ENCODE assay signal across 18 cellular contexts in genomic region chr9:110999379-110999778, GRCh38. TPM values are rescaled to one million over a fixed set of nuclear protein-coding genes. Genes with fewer than 3 reads are reported as not detected.
"Had no signal": no experiment of that assay in that cellular context is flagged by ENCODE, and none has a peak within 500 bp of the region (broad histone marks: within the 10 kb centered on the region; RNA-seq: fewer than 3 reads in every experiment).

No MANE protein-coding gene starts in this region.

- H3K4me3 ChIP-seq: adrenal gland, body of pancreas, right lobe of liver had no signal

- H3K9me3 ChIP-seq: adrenal gland, body of pancreas, right lobe of liver had no signal

- H3K27ac Mint-ChIP-seq: activated B cell treated with CpG ODN at 0.5 μM for 24 hours; activated CD4-positive, alpha-beta T cell treated with anti-CD3 and anti-CD28 coated beads, Interleukin-2, amount 10 ng/mL, durations not matched to agents 7 days and 5 days; activated T-helper 2 cell treated with anti-CD3 and anti-CD28 coated beads, Interferon-gamma antibody, Interleukin-2, Interleukin-4, amounts not matched to agents 10 μg/mL and 5 μg/mL and 100 μg/mL, durations not matched to agents 14 hours and 24 hours and 36 hours; endodermal cell; memory B cell; stimulated activated naive B cell treated with anti-CD40 and anti-IgM and Interleukin-4, amounts not matched to agents 10 μg/mL and 1 μg/mL and 100 μg/mL, for 72 hours had no signal

- H3K27me3 ChIP-seq: adrenal gland, body of pancreas, right lobe of liver had no signal

- H3K27me3 Mint-ChIP-seq: activated B cell treated with CpG ODN at 0.5 μM for 24 hours; activated CD4-positive, alpha-beta T cell treated with anti-CD3 and anti-CD28 coated beads, Interleukin-2, amount 10 ng/mL, durations not matched to agents 7 days and 5 days; memory B cell; stimulated activated naive B cell treated with anti-CD40 and anti-IgM and Interleukin-4, amounts not matched to agents 10 μg/mL and 1 μg/mL and 100 μg/mL, for 72 hours had no signal

- H3K36me3 Mint-ChIP-seq: memory B cell; stimulated activated naive B cell treated with anti-CD40 and anti-IgM and Interleukin-4, amounts not matched to agents 10 μg/mL and 1 μg/mL and 100 μg/mL, for 72 hours had no signal

- DNase-seq: activated B cell treated with CpG ODN at 0.5 μM for 24 hours; activated CD4-positive, alpha-beta T cell treated with anti-CD3 and anti-CD28 coated beads, Interleukin-2, amount 10 ng/mL, durations not matched to agents 7 days and 5 days; activated CD8-positive, alpha-beta memory T cell treated with anti-CD3 and anti-CD28 coated beads for 24 hours; activated naive CD4-positive, alpha-beta T cell treated with anti-CD3 and anti-CD28 coated beads, Interleukin-2, amount 50 U/mL, for 16 hours; activated T-cell treated with anti-CD3 and anti-CD28 coated beads for 4 hours; adrenal gland; body of pancreas; dermis blood vessel endothelial cell; endodermal cell; erythroblast; right lobe of liver; stimulated activated CD4-positive, alpha-beta T cell treated with anti-CD3 and anti-CD28 coated beads, Interleukin-2, amount 100 ng/mL, for 24 hours; stimulated activated naive B cell treated with anti-CD40 and anti-IgM and Interleukin-4, amounts not matched to agents 10 μg/mL and 1 μg/mL and 100 μg/mL, for 72 hours; T-helper 2 cell had no signal

- H3K9me3 Mint-ChIP-seq: activated B cell treated with CpG ODN at 0.5 μM for 24 hours; activated CD4-positive, alpha-beta T cell treated with anti-CD3 and anti-CD28 coated beads, Interleukin-2, amount 10 ng/mL, durations not matched to agents 7 days and 5 days; activated T-helper 2 cell treated with anti-CD3 and anti-CD28 coated beads, Interferon-gamma antibody, Interleukin-2, Interleukin-4, amounts not matched to agents 10 μg/mL and 5 μg/mL and 100 μg/mL, durations not matched to agents 14 hours and 24 hours and 36 hours; endodermal cell had no signal

- H3K36me3 ChIP-seq: adrenal gland, right lobe of liver had no signal

- H3K27ac ChIP-seq: adrenal gland, body of pancreas, parathyroid adenoma, right lobe of liver had no signal

- H3K4me3 Mint-ChIP-seq: activated B cell treated with CpG ODN at 0.5 μM for 24 hours; activated CD4-positive, alpha-beta T cell treated with anti-CD3 and anti-CD28 coated beads, Interleukin-2, amount 10 ng/mL, durations not matched to agents 7 days and 5 days; endodermal cell; memory B cell; neural crest cell; stimulated activated naive B cell treated with anti-CD40 and anti-IgM and Interleukin-4, amounts not matched to agents 10 μg/mL and 1 μg/mL and 100 μg/mL, for 72 hours had no signal

- H3K4me1 ChIP-seq: parathyroid adenoma, right lobe of liver had no signal

- H3K4me1 Mint-ChIP-seq: activated CD4-positive, alpha-beta T cell treated with anti-CD3 and anti-CD28 coated beads, Interleukin-2, amount 10 ng/mL, durations not matched to agents 7 days and 5 days; memory B cell had no signal

- ATAC-seq: body of pancreas; right lobe of liver; stimulated activated naive B cell treated with anti-CD40 and anti-IgM and Interleukin-4, amounts not matched to agents 10 μg/mL and 1 μg/mL and 100 μg/mL, for 72 hours had no signal

RNA-seq across cellular contexts. Expression of gene LPAR1, which starts 38.9 kb away (rescaled TPM):
- total RNA-seq: activated B cell treated with CpG ODN at 0.5 μM for 24 hours; activated CD4-positive, alpha-beta T cell treated with anti-CD3 and anti-CD28 coated beads, Interleukin-2, amount 10 ng/mL, durations not matched to agents 7 days and 5 days; activated T-helper 2 cell treated with anti-CD3 and anti-CD28 coated beads, Interferon-gamma antibody, Interleukin-2, Interleukin-4, amounts not matched to agents 10 μg/mL and 5 μg/mL and 100 μg/mL, durations not matched to agents 14 hours and 24 hours and 36 hours had no signal
